Comparison of ENCODE assay signal across 1 cellular context in the genomic region with DNA sequence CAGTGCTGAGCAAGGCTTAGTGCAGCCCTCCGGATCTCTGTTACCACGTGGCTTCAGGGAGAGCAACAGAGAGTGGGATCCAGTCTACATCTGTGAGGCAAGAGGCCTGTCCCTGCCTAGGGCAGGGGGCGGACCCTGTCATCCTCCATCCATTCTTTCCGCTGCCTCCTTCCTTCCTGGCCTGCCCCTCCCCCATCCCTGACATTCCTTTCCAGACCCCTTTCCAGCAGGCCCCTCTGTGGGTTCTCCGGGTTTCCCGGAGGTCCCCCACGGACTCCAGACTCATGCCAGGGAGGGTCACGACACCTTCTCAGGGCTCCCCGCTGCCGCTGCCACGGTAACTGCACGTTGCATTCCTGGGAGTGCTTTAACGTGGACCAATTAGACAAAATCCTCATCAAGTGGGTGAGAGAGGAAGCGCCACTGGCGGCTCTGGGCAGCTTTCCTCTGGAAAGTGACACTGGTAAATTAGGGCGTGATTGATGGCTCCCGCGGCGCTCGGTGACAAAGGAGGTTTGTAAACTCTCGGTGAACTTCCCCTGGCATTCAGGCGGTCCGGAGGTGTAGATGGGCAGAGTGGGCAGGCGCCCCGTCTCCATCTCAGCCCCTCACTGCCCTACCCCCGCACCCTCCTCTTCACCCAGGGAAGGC.
TF ChIP-seq lines count a peak whose summit lies in the region.

No MANE protein-coding gene starts in this region.

TF ChIP-seq in GM23338, 12 proteins besides CTCF, POLR2A, EP300 and RAD21:
- TF ChIP-seq, protein P1, sequence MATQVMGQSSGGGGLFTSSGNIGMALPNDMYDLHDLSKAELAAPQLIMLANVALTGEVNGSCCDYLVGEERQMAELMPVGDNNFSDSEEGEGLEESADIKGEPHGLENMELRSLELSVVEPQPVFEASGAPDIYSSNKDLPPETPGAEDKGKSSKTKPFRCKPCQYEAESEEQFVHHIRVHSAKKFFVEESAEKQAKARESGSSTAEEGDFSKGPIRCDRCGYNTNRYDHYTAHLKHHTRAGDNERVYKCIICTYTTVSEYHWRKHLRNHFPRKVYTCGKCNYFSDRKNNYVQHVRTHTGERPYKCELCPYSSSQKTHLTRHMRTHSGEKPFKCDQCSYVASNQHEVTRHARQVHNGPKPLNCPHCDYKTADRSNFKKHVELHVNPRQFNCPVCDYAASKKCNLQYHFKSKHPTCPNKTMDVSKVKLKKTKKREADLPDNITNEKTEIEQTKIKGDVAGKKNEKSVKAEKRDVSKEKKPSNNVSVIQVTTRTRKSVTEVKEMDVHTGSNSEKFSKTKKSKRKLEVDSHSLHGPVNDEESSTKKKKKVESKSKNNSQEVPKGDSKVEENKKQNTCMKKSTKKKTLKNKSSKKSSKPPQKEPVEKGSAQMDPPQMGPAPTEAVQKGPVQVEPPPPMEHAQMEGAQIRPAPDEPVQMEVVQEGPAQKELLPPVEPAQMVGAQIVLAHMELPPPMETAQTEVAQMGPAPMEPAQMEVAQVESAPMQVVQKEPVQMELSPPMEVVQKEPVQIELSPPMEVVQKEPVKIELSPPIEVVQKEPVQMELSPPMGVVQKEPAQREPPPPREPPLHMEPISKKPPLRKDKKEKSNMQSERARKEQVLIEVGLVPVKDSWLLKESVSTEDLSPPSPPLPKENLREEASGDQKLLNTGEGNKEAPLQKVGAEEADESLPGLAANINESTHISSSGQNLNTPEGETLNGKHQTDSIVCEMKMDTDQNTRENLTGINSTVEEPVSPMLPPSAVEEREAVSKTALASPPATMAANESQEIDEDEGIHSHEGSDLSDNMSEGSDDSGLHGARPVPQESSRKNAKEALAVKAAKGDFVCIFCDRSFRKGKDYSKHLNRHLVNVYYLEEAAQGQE (IDR thresholded peaks at IDR 0.05; ENCODE audit: unreplicated experiment) = no peak
- TF ChIP-seq NANOG (IDR thresholded peaks at IDR 0.05; ENCODE audit: borderline replicate concordance) (no peak), ZNF331 (CRISPR knock-in tag; IDR thresholded peaks at IDR 0.05; ENCODE audit: low read depth) (no peak), POLR2AphosphoS5 (IDR thresholded peaks at IDR 0.05; ENCODE audit: low read depth) (no peak)
- TF ChIP-seq, protein P2, sequence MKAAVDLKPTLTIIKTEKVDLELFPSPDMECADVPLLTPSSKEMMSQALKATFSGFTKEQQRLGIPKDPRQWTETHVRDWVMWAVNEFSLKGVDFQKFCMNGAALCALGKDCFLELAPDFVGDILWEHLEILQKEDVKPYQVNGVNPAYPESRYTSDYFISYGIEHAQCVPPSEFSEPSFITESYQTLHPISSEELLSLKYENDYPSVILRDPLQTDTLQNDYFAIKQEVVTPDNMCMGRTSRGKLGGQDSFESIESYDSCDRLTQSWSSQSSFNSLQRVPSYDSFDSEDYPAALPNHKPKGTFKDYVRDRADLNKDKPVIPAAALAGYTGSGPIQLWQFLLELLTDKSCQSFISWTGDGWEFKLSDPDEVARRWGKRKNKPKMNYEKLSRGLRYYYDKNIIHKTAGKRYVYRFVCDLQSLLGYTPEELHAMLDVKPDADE (IDR thresholded peaks at IDR 0.05) = no peak
